In the genomic region with DNA sequence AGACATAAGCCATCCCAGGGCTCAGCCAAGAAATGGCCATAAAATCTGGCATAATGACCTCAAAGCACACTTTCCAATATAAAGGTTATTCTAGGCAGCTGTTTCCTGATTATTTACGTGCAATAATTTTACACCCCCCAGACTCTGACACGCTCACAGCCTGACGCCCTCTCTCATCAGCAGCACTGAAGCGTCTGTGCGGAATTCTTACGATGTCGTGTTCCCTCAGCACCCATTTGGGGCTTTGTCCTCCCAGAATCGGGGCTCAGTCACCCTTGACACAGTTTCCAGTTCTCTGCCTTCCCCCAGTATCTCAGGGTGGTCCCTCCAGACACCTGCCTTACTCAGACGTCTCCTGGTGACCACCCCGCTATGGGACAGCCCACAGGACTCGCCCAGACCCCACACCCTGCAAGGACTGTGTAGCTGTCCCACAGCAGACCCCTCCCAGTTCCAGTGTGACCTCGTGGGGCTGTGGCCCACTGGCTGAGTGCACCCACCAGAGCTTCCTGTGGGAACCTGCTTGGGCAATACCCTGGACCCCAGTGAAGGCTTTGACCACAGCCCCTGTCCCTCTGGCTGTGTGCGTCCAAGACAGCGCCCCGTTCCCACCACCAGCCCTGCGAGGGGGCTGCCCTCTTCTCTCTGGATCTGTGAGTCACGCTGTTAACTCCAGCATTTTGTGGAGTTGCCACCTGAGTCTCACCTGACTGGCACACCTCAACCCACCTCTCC, we compare ENCODE assay signal across 14 cellular contexts.
DNase-seq lines count a peak whose midpoint lies in the region; ATAC-seq and TF ChIP-seq lines count a peak whose summit lies in the region.
"Had no signal": no experiment of that assay in that cellular context is flagged by ENCODE, and none has a peak within 500 bp of the region (broad histone marks: within the 10 kb centered on the region; RNA-seq: fewer than 3 reads in every experiment).

No MANE protein-coding gene starts in this region.

- H3K23ac ChIP-seq in IMR-90 (ENCODE audit: low read depth, low read length): no peak overlapping the region

- in situ Hi-C loops in IMR-90 (cut with MboI; ENCODE audit: low sequenced_read_pairs): no loop called here

- no peaks in the 10 kb centered on the region for H3K79me1 ChIP-seq in IMR-90 (ENCODE audit: low read depth in 1 of 2, low read length in 2 of 2)

- H2BK5ac ChIP-seq in IMR-90 (ENCODE audit: low read depth, low read length, poor library complexity, severe bottlenecking): no peak overlapping the region

- ATAC-seq in IMR-90 (ENCODE audit: low read depth) (no peak), HG03097 (IDR thresholded peaks at IDR 0.05; ENCODE audit: low FRiP score, unreplicated experiment) (no peak), HG03095 (IDR thresholded peaks at IDR 0.05; ENCODE audit: unreplicated experiment) (no peak)
- no peak for ATAC-seq in stimulated activated effector memory CD8-positive, alpha-beta T cell treated with anti-CD3 and anti-CD28 coated beads, Interleukin-12 subunit alpha, Interleukin-12 subunit beta, amount 100 ng/mL, for 72 hours
- ATAC-seq: Panc1 had no signal

- no peak for TF ChIP-seq POLR2A in IMR-90 (IDR thresholded peaks at IDR 0.05; ENCODE audit: low read depth, low read length)

- no peak overlapping the region for H2BK20ac ChIP-seq in IMR-90 (ENCODE audit: low read depth, low read length)

- H3K4me2 ChIP-seq in IMR-90 (ENCODE audit: low read depth, low read length): no peak overlapping the region
- H3K4me2 ChIP-seq: KMS-11 had no signal

- no peak for TF ChIP-seq RAD21 in IMR-90 (IDR thresholded peaks at IDR 0.05; ENCODE audit: low read length)

- no peak overlapping the region for H4K5ac ChIP-seq in IMR-90 (ENCODE audit: low read depth, low read length)

- H3K4me3 ChIP-seq in IMR-90 (ENCODE audit: insufficient read depth, low read depth, low read length) (no peak overlapping the region), coronary artery (no peak overlapping the region)

- no peak overlapping the region for H4K8ac ChIP-seq in IMR-90 (ENCODE audit: low read depth in 2 of 2, low read length in 2 of 2)

- H3K27ac ChIP-seq in IMR-90 (ENCODE audit: insufficient read depth, low read length) (no peak overlapping the region), coronary artery (peak overlapping the region in 1 of 2 donors; percentile 58)
- H3K27ac ChIP-seq: KMS-11 had no signal

- POLR2A ChIA-PET in IMR-90 (lab: Charles Lee; ENCODE audit: unreplicated experiment) (no interaction called here), MCF 10A (lab: Yijun Ruan, JAX) (no interaction called here)

- WGBS in IMR-90 (ENCODE audit: extremely low coverage in 2 of 2, insufficient read length in 1 of 2), 2 experiments: 94% methylated on average over 12 of the region's 17 CpGs; no CpG with 5 or more reads in 1 of the 2 experiments

- 0 out of 2 replicates have a peak overlapping the region, but pooled peaks have one; percentile 39 for H2AK5ac ChIP-seq in IMR-90 (ENCODE audit: low read depth, low read length)

- H2BK15ac ChIP-seq in IMR-90 (ENCODE audit: low read depth, low read length): no peak overlapping the region

- no peak overlapping the region for H4K91ac ChIP-seq in IMR-90 (ENCODE audit: insufficient read depth, low read depth, low read length)

- no peak overlapping the region for H2BK120ac ChIP-seq in IMR-90 (ENCODE audit: low read depth, low read length)

- H3K9me3 Mint-ChIP-seq in nephron: peaks cover 19% of the 10 kb centered on the region
- H3K9me3 Mint-ChIP-seq in stimulated activated effector memory CD8-positive, alpha-beta T cell treated with anti-CD3 and anti-CD28 coated beads, Interleukin-12 subunit alpha, Interleukin-12 subunit beta, amount 100 ng/mL, for 72 hours: peaks cover 13% of the 10 kb centered on the region
- peaks cover 16% of the 10 kb centered on the region for H3K9me3 Mint-ChIP-seq in MCF 10A (ENCODE audit: unreplicated experiment)

- peaks cover 11% of the 10 kb centered on the region for H3K4me1 ChIP-seq in IMR-90 (ENCODE audit: control insufficient read depth, insufficient read depth, low read length)

- H3K27me3 Mint-ChIP-seq in nephron (ENCODE audit: low read depth) (peaks cover 8% of the 10 kb centered on the region), MCF 10A (ENCODE audit: insufficient read depth, unreplicated experiment) (no peaks in the 10 kb centered on the region)

- peaks cover 4% of the 10 kb centered on the region for H3K9me3 ChIP-seq in IMR-90 (ENCODE audit: control insufficient read depth, insufficient read depth, low read length)

- H3K27me3 ChIP-seq in IMR-90 (ENCODE audit: control insufficient read depth, insufficient read depth, low read length): no peaks in the 10 kb centered on the region; the same call in 1 of the 2 replicates

- H3K36me3 Mint-ChIP-seq in nephron (ENCODE audit: low read depth): peaks cover 1% of the 10 kb centered on the region
- H3K36me3 Mint-ChIP-seq in stimulated activated effector memory CD8-positive, alpha-beta T cell treated with anti-CD3 and anti-CD28 coated beads, Interleukin-12 subunit alpha, Interleukin-12 subunit beta, amount 100 ng/mL, for 72 hours: no peaks in the 10 kb centered on the region
- H3K36me3 Mint-ChIP-seq in MCF 10A (ENCODE audit: insufficient read depth, unreplicated experiment): peaks cover 7% of the 10 kb centered on the region

- 0 out of 2 replicates have a peak, but pooled peaks cover 4% of the 10 kb centered on the region for H3K9me1 ChIP-seq in IMR-90 (ENCODE audit: insufficient read depth, low read length)

- no peak overlapping the region for H3K4ac ChIP-seq in IMR-90 (ENCODE audit: low read depth, low read length)

- DNase-seq in IMR-90 (no peak), coronary artery (ENCODE audit: low spot score) (peak; percentile 68), GM19240 (ENCODE audit: insufficient read length, low spot score) (no peak), MCF 10A (ENCODE audit: unreplicated experiment) (no peak)
- no peak for DNase-seq in stimulated activated effector memory CD8-positive, alpha-beta T cell treated with anti-CD3 and anti-CD28 coated beads, Interleukin-12 subunit alpha, Interleukin-12 subunit beta, amount 100 ng/mL, for 72 hours (ENCODE audit: low spot score in 2 of 2)
- DNase-seq: HCEC 1CT, NCI-H1092, NCI-H2227 treated with DMSO at 0.1 percent for 48 hours, NCI-H524 treated with DMSO at 0.1 percent for 48 hours had no signal

- H3K36me3 ChIP-seq in IMR-90 (ENCODE audit: control insufficient read depth, insufficient read depth, low read length): no peaks in the 10 kb centered on the region

- H2AFZ ChIP-seq in IMR-90 (replicated peaks; ENCODE audit: low read length, poor library complexity): no peak overlapping the region

- intact Hi-C loops in IMR-90 (cut with micrococcal nuclease): no loop called here
- intact Hi-C loops in MCF 10A (cut with micrococcal nuclease): no loop called here

- H3K14ac ChIP-seq in IMR-90 (replicated peaks; ENCODE audit: low read depth, low read length): no peak overlapping the region

- no peak overlapping the region for H3K9ac ChIP-seq in IMR-90 (ENCODE audit: low read depth, low read length)
- H3K9ac ChIP-seq: KMS-11 had no signal

- H3K27ac Mint-ChIP-seq in nephron (peak overlapping the region; percentile 53 to 88 (median 64)), MCF 10A (ENCODE audit: low read depth, unreplicated experiment) (no peak overlapping the region)
- peak overlapping the region; percentile 15 for H3K27ac Mint-ChIP-seq in stimulated activated effector memory CD8-positive, alpha-beta T cell treated with anti-CD3 and anti-CD28 coated beads, Interleukin-12 subunit alpha, Interleukin-12 subunit beta, amount 100 ng/mL, for 72 hours

- H3K18ac ChIP-seq in IMR-90 (ENCODE audit: low read depth, low read length): no peak overlapping the region

- no peak for TF ChIP-seq CTCF in IMR-90 (conservative IDR thresholded peaks at IDR 0.05; ENCODE audit: low read depth, low read length)
- no peak for TF ChIP-seq CTCF in coronary artery (IDR thresholded peaks at IDR 0.05)
- no peak for TF ChIP-seq CTCF in nephron (IDR thresholded peaks at IDR 0.05; ENCODE audit: unreplicated experiment in 3 of 3)
- TF ChIP-seq CTCF in MCF 10A (IDR thresholded peaks at IDR 0.05; ENCODE audit: unreplicated experiment): no peak

- no peak overlapping the region for H3K56ac ChIP-seq in IMR-90 (ENCODE audit: extremely low read depth, insufficient read depth, low read length)

- H3K4me1 Mint-ChIP-seq in nephron (peaks cover 27% of the 10 kb centered on the region), MCF 10A (ENCODE audit: insufficient read depth, unreplicated experiment) (peaks cover 8% of the 10 kb centered on the region)
- no peaks in the 10 kb centered on the region for H3K4me1 Mint-ChIP-seq in stimulated activated effector memory CD8-positive, alpha-beta T cell treated with anti-CD3 and anti-CD28 coated beads, Interleukin-12 subunit alpha, Interleukin-12 subunit beta, amount 100 ng/mL, for 72 hours

- dilution Hi-C loops in IMR-90 (cut with HindIII; ENCODE audit: low sequenced_read_pairs, unreplicated experiment): no loop called here

- BruUV-seq in IMR-90 (replicated peaks; lab: Mats Ljungman, UMichigan): no TSS peak
- BruUV-seq in MCF 10A (replicated peaks; lab: Mats Ljungman, UMichigan): no TSS peak

- H2AK9ac ChIP-seq in IMR-90 (replicated peaks; ENCODE audit: low read depth, low read length, poor library complexity): no peak overlapping the region

- CTCF ChIA-PET in IMR-90 (lab: Yijun Ruan, JAX) (no interaction called here), MCF 10A (lab: Yijun Ruan, JAX) (no interaction called here)

- H3K4me3 Mint-ChIP-seq in nephron (no peak overlapping the region), MCF 10A (ENCODE audit: unreplicated experiment) (no peak overlapping the region)
- no peak overlapping the region for H3K4me3 Mint-ChIP-seq in stimulated activated effector memory CD8-positive, alpha-beta T cell treated with anti-CD3 and anti-CD28 coated beads, Interleukin-12 subunit alpha, Interleukin-12 subunit beta, amount 100 ng/mL, for 72 hours

- H4K20me1 ChIP-seq in IMR-90 (ENCODE audit: insufficient read depth, low read length): no peaks in the 10 kb centered on the region

TF ChIP-seq in IMR-90, 13 proteins besides CTCF, POLR2A, EP300 and RAD21 (continues in another document):
- TF ChIP-seq CEBPB (IDR thresholded peaks at IDR 0.05; ENCODE audit: low read depth, low read length) (no peak), RFX5 (IDR thresholded peaks at IDR 0.05; ENCODE audit: low read depth, low read length) (no peak), FOS (IDR thresholded peaks at IDR 0.05; ENCODE audit: low read depth, low read length) (no peak), SMC3 (IDR thresholded peaks at IDR 0.05; ENCODE audit: low read depth, low read length) (no peak), MAZ (IDR thresholded peaks at IDR 0.05; ENCODE audit: borderline replicate concordance, low read depth, low read length) (no peak)
- TF ChIP-seq, protein P1, sequence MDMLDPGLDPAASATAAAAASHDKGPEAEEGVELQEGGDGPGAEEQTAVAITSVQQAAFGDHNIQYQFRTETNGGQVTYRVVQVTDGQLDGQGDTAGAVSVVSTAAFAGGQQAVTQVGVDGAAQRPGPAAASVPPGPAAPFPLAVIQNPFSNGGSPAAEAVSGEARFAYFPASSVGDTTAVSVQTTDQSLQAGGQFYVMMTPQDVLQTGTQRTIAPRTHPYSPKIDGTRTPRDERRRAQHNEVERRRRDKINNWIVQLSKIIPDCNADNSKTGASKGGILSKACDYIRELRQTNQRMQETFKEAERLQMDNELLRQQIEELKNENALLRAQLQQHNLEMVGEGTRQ (IDR thresholded peaks at IDR 0.05; ENCODE audit: low read depth, low read length): no peak
